8 cellular contexts compared by ENCODE assay signal in the genomic region with DNA sequence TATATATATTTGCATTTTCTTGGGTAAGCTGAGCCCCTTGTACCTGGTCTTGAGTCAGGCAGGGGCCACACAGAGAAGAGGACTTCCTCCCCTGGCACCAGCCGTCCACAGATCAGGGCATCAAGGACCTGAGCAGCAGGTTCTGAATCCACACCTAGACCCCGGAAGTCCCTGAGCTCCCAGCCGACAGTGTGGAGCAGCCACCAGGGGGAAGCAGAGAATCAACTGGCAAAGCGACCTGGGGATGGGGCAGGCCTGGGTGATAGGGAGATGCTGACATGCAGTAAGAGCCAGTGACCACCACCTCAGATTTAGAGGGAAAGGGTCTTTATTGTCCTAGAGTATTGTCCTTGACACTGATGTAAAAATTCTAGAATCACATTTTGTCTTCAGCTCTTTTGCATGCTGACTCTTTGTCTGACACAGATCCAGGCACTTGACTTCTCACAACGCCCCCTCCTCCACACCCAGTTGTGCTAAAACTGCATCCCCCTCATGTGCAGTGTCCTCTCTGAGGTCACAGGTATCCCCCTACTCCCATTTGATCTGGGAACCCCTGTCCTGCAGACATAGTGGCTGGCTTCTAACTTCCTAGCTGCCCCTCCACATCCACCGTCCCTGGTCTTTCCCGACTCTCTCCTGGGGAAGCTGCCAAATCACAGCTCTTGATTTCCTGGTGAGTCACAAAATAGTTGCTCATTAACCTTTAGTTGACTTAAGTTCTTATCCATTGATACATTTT.
DNase-seq lines count a peak whose midpoint lies in the region; ATAC-seq and TF ChIP-seq lines count a peak whose summit lies in the region.

No MANE protein-coding gene starts in this region.

- no peak overlapping the region for H3K4me3 Mint-ChIP-seq in activated naive CD8-positive, alpha-beta T cell treated with anti-CD3 and anti-CD28 coated beads for 36 hours

- H3F3A ChIP-seq in SU-DHL-6 (ENCODE audit: insufficient read depth): no peaks in the 10 kb centered on the region

- DNase-seq in DND-41 (peak; percentile 84), HuH-7 (ENCODE audit: low spot score) (peak; percentile 86), iPS DF 19.7 (ENCODE audit: low read depth, low spot score) (peak; percentile 38)
- peak; percentile 80 for DNase-seq in activated naive CD8-positive, alpha-beta T cell treated with anti-CD3 and anti-CD28 coated beads for 36 hours
- peak; percentile 67 to 73 for DNase-seq in stimulated activated CD4-positive, alpha-beta T cell treated with anti-CD3 and anti-CD28 coated beads, Interleukin-2, amount 100 ng/mL, for 48 hours

- H4K20me1 ChIP-seq in DND-41 (ENCODE audit: insufficient read depth, low read length): no peaks in the 10 kb centered on the region
- no peaks in the 10 kb centered on the region for H4K20me1 ChIP-seq in SU-DHL-6 (ENCODE audit: low read depth, low read length)

- no peaks in the 10 kb centered on the region for H3K9me2 ChIP-seq in SU-DHL-6 (replicated peaks; ENCODE audit: insufficient read depth, low read length)

- H3K9ac ChIP-seq in DND-41 (ENCODE audit: low read depth, low read length): no peak overlapping the region
- no peak overlapping the region; the same call in 1 of the 2 replicates for H3K9ac ChIP-seq in SU-DHL-6 (ENCODE audit: low read length)

- H3K9me3 Mint-ChIP-seq in activated naive CD8-positive, alpha-beta T cell treated with anti-CD3 and anti-CD28 coated beads for 36 hours: no peaks in the 10 kb centered on the region

- H3K36me3 ChIP-seq in DND-41 (ENCODE audit: insufficient read depth, low read length): no peaks in the 10 kb centered on the region
- H3K36me3 ChIP-seq in SU-DHL-6 (ENCODE audit: low read length): no peaks in the 10 kb centered on the region

- H3K27me3 ChIP-seq in DND-41 (ENCODE audit: insufficient read depth, low read length, poor library complexity) (no peaks in the 10 kb centered on the region), SU-DHL-6 (ENCODE audit: low read length) (no peaks in the 10 kb centered on the region)

- no peaks in the 10 kb centered on the region for H3K4me1 ChIP-seq in DND-41 (ENCODE audit: insufficient read depth, low read length)

- H3K4me3 ChIP-seq in DND-41 (ENCODE audit: low read depth in 1 of 2, low read length in 2 of 2): no peak overlapping the region
- H3K4me3 ChIP-seq in SU-DHL-6 (ENCODE audit: insufficient read depth, low read length, poor library complexity, severe bottlenecking): no peak overlapping the region

- H3K27ac ChIP-seq in DND-41 (ENCODE audit: low read length) (no peak overlapping the region), SU-DHL-6 (ENCODE audit: low read depth, low read length) (no peak overlapping the region)

- TF ChIP-seq CTCF in DND-41 (IDR thresholded peaks at IDR 0.05; ENCODE audit: borderline replicate concordance, extremely low read depth, low read length, poor library complexity, severe bottlenecking) (peak; percentile 92), SU-DHL-6 (IDR thresholded peaks at IDR 0.05; ENCODE audit: insufficient read depth, low read length, poor library complexity, severe bottlenecking) (peak; percentile 96)

- no peaks in the 10 kb centered on the region for H3K9me3 ChIP-seq in DND-41 (ENCODE audit: insufficient read depth, low read length, severe bottlenecking)
- H3K9me3 ChIP-seq in SU-DHL-6 (ENCODE audit: insufficient read depth, low read length): no peaks in the 10 kb centered on the region

- peak overlapping the region; percentile 63 for H3K27ac Mint-ChIP-seq in activated naive CD8-positive, alpha-beta T cell treated with anti-CD3 and anti-CD28 coated beads for 36 hours

- H3K27me3 Mint-ChIP-seq in activated naive CD8-positive, alpha-beta T cell treated with anti-CD3 and anti-CD28 coated beads for 36 hours: no peaks in the 10 kb centered on the region

- no peaks in the 10 kb centered on the region for H3K79me2 ChIP-seq in DND-41 (ENCODE audit: insufficient read depth, low read length)
- H3K79me2 ChIP-seq in SU-DHL-6 (ENCODE audit: insufficient read depth, low read length): no peaks in the 10 kb centered on the region

- ATAC-seq in DND-41 (ENCODE audit: insufficient read depth, low read depth) (peak; percentile 99), GM21528 (IDR thresholded peaks at IDR 0.05; ENCODE audit: low FRiP score, unreplicated experiment) (no peak), GM21515 (IDR thresholded peaks at IDR 0.05; ENCODE audit: unreplicated experiment) (no peak)

- no peak overlapping the region for H2AFZ ChIP-seq in DND-41 (ENCODE audit: low read depth, low read length)
- H2AFZ ChIP-seq in SU-DHL-6 (ENCODE audit: low read depth, low read length, severe bottlenecking): peak overlapping the region; percentile 31

- no peaks in the 10 kb centered on the region for H3K36me3 Mint-ChIP-seq in activated naive CD8-positive, alpha-beta T cell treated with anti-CD3 and anti-CD28 coated beads for 36 hours

- no peak overlapping the region for H3K4me2 ChIP-seq in DND-41 (ENCODE audit: insufficient read depth, low read length)
- H3K4me2 ChIP-seq in SU-DHL-6 (ENCODE audit: low read depth, low read length, poor library complexity, severe bottlenecking): peak overlapping the region; percentile 24

- peaks cover 25% of the 10 kb centered on the region for H3K4me1 Mint-ChIP-seq in activated naive CD8-positive, alpha-beta T cell treated with anti-CD3 and anti-CD28 coated beads for 36 hours
